In genomic region chr1:53145051-53145600, GRCh38 we compare ENCODE assay signal across 22 cellular contexts. TPM values are rescaled to one million over a fixed set of nuclear protein-coding genes. Genes with fewer than 3 reads are reported as not detected.
DNase-seq lines count a peak whose midpoint lies in the region; ATAC-seq, FAIRE-seq and TF ChIP-seq lines count a peak whose summit lies in the region.
"Had no signal": no experiment of that assay in that cellular context is flagged by ENCODE, and none has a peak within 500 bp of the region (broad histone marks: within the 10 kb centered on the region; RNA-seq: fewer than 3 reads in every experiment).

No MANE protein-coding gene starts in this region.

- H3K79me2 ChIP-seq in ACC112 (ENCODE audit: control insufficient read depth, insufficient read depth, low read length, unreplicated experiment) (no peaks in the 10 kb centered on the region), hepatocyte (no peaks in the 10 kb centered on the region)

- no peaks in the 10 kb centered on the region for H3K27me3 Mint-ChIP-seq in activated T-cell treated with anti-CD3 and anti-CD28 coated beads, Interleukin-2, amount 50 U/mL, for 72 hours (ENCODE audit: low read depth)

- FAIRE-seq in D721Med (lab: Jason Lieb, UNC) = no peak
- FAIRE-seq: K562 had no signal

- no peaks in the 10 kb centered on the region for H3K9me3 ChIP-seq in SJSA1 (replicated peaks)
- H3K9me3 ChIP-seq in hepatocyte (ENCODE audit: low read depth) = no peaks in the 10 kb centered on the region
- H3K9me3 ChIP-seq: breast epithelium had no signal

- WGBS in hepatocyte (ENCODE audit: low lambda C conversion rate, missing lambda C conversion rate) = 86% methylated on average over 11 of the region's 11 CpGs

- H4K20me1 ChIP-seq in hepatocyte (ENCODE audit: insufficient read depth, poor library complexity, severe bottlenecking) = no peaks in the 10 kb centered on the region

- H3K36me3 ChIP-seq in ACC112 (ENCODE audit: insufficient read depth, low read length) = no peaks in the 10 kb centered on the region
- no peaks in the 10 kb centered on the region for H3K36me3 ChIP-seq in SJSA1
- no peaks in the 10 kb centered on the region for H3K36me3 ChIP-seq in hepatocyte (replicated peaks; ENCODE audit: insufficient read depth, low read depth)
- no peaks in the 10 kb centered on the region for H3K36me3 ChIP-seq in rectal smooth muscle tissue (ENCODE audit: control insufficient read depth, insufficient read depth, low read length)
- H3K36me3 ChIP-seq: breast epithelium had no signal

- no peak overlapping the region for H3K9ac ChIP-seq in rectal smooth muscle tissue (ENCODE audit: low read length)

- DNase-seq in SJSA1 (ENCODE audit: low read depth in 1 of 2, low spot score in 2 of 2) (no peak), hepatocyte (ENCODE audit: low spot score) (no peak), D721Med (ENCODE audit: insufficient read length, low spot score) (no peak)
- no peak for DNase-seq in activated T-cell treated with anti-CD3 and anti-CD28 coated beads, Interleukin-2, amount 50 U/mL, for 72 hours
- no peak for DNase-seq in stimulated activated naive CD8-positive, alpha-beta T cell treated with anti-CD3 and anti-CD28 coated beads, Interleukin-15, Interleukin-2, amounts not matched to agents 100 U/mL and 50 U/mL, for 24 hours
- DNase-seq: activated CD8-positive, alpha-beta T cell treated with anti-CD3 and anti-CD28 coated beads, Interleukin-2, amount 10 ng/mL, durations not matched to agents 7 days and 5 days; activated naive CD8-positive, alpha-beta T cell treated with anti-CD3 and anti-CD28 coated beads, Interleukin-2, amount 10 ng/mL, durations not matched to agents 7 days and 5 days; NCI-H2029; NCI-H510A treated with DMSO at 0.1 percent for 48 hours; nephron progenitor cell; SIG-M5; stimulated activated CD4-positive, alpha-beta T cell treated with anti-CD3 and anti-CD28 coated beads, Interleukin-15, amount 100 ng/mL, for 24 hours; stimulated activated naive B cell treated with anti-CD40 and anti-IgM and Interleukin-4, amounts not matched to agents 10 μg/mL and 1 μg/mL and 100 μg/mL, for 72 hours had no signal

- peak overlapping the region; percentile 92 for H3K27ac ChIP-seq in ACC112 (ENCODE audit: low read depth, low read length)
- H3K27ac ChIP-seq in SJSA1 = peak overlapping the region; percentile 99
- peak overlapping the region; percentile 95 for H3K27ac ChIP-seq in hepatocyte
- H3K27ac ChIP-seq in rectal smooth muscle tissue (ENCODE audit: low read depth, low read length) = peak overlapping the region; percentile 97

- H3K27ac Mint-ChIP-seq in activated T-cell treated with anti-CD3 and anti-CD28 coated beads, Interleukin-2, amount 50 U/mL, for 72 hours = no peak overlapping the region
- H3K27ac Mint-ChIP-seq: activated CD8-positive, alpha-beta T cell treated with anti-CD3 and anti-CD28 coated beads, Interleukin-2, amount 10 ng/mL, durations not matched to agents 7 days and 5 days; activated naive CD8-positive, alpha-beta T cell treated with anti-CD3 and anti-CD28 coated beads, Interleukin-2, amount 10 ng/mL, durations not matched to agents 7 days and 5 days; stimulated activated naive B cell treated with anti-CD40 and anti-IgM and Interleukin-4, amounts not matched to agents 10 μg/mL and 1 μg/mL and 100 μg/mL, for 72 hours had no signal

- no peaks in the 10 kb centered on the region for H3K27me3 ChIP-seq in ACC112 (ENCODE audit: insufficient read depth, low read length)
- no peaks in the 10 kb centered on the region for H3K27me3 ChIP-seq in SJSA1 (replicated peaks)
- H3K27me3 ChIP-seq in hepatocyte = no peaks in the 10 kb centered on the region
- H3K27me3 ChIP-seq in rectal smooth muscle tissue (ENCODE audit: control insufficient read depth, insufficient read depth, low read length) = no peaks in the 10 kb centered on the region
- H3K27me3 ChIP-seq: breast epithelium had no signal

- peak overlapping the region; percentile 58 for H3K4me2 ChIP-seq in hepatocyte

- H3K36me3 Mint-ChIP-seq in activated T-cell treated with anti-CD3 and anti-CD28 coated beads, Interleukin-2, amount 50 U/mL, for 72 hours (ENCODE audit: insufficient read depth in 2 of 2) = no peaks in the 10 kb centered on the region
- H3K36me3 Mint-ChIP-seq: activated naive CD8-positive, alpha-beta T cell treated with anti-CD3 and anti-CD28 coated beads, Interleukin-2, amount 10 ng/mL, durations not matched to agents 7 days and 5 days; stimulated activated naive B cell treated with anti-CD40 and anti-IgM and Interleukin-4, amounts not matched to agents 10 μg/mL and 1 μg/mL and 100 μg/mL, for 72 hours had no signal

- H3K9me2 ChIP-seq in hepatocyte (replicated peaks; ENCODE audit: insufficient read depth) = no peaks in the 10 kb centered on the region

- H2AFZ ChIP-seq in ACC112 (ENCODE audit: low read length, unreplicated experiment) (no peak overlapping the region), hepatocyte (no peak overlapping the region)

- H3K4me3 ChIP-seq in ACC112 (ENCODE audit: low read depth, low read length) (no peak overlapping the region), SJSA1 (no peak overlapping the region), hepatocyte (no peak overlapping the region), rectal smooth muscle tissue (ENCODE audit: low read length) (no peak overlapping the region)
- H3K4me3 ChIP-seq: breast epithelium, K562 had no signal

- TF ChIP-seq CTCF in hepatocyte (IDR thresholded peaks at IDR 0.05; ENCODE audit: poor library complexity) = no peak
- no peak for TF ChIP-seq CTCF in D721Med (IDR thresholded peaks at IDR 0.05; ENCODE audit: insufficient read depth, missing control alignments)

- H3K4me1 ChIP-seq in ACC112 (ENCODE audit: control insufficient read depth, insufficient read depth, low read length, unreplicated experiment) = peaks cover 35% of the 10 kb centered on the region
- peaks cover 55% of the 10 kb centered on the region for H3K4me1 ChIP-seq in SJSA1 (replicated peaks)
- peaks cover 21% of the 10 kb centered on the region for H3K4me1 ChIP-seq in hepatocyte (ENCODE audit: insufficient read depth)
- H3K4me1 ChIP-seq in rectal smooth muscle tissue (ENCODE audit: control insufficient read depth, insufficient read depth, low read length) = peaks cover 19% of the 10 kb centered on the region
- H3K4me1 ChIP-seq: breast epithelium had no signal

- H3K9me3 Mint-ChIP-seq in activated T-cell treated with anti-CD3 and anti-CD28 coated beads, Interleukin-2, amount 50 U/mL, for 72 hours = no peaks in the 10 kb centered on the region
- H3K9me3 Mint-ChIP-seq: activated naive CD8-positive, alpha-beta T cell treated with anti-CD3 and anti-CD28 coated beads, Interleukin-2, amount 10 ng/mL, durations not matched to agents 7 days and 5 days; nephron progenitor cell; stimulated activated naive B cell treated with anti-CD40 and anti-IgM and Interleukin-4, amounts not matched to agents 10 μg/mL and 1 μg/mL and 100 μg/mL, for 72 hours had no signal

- H3K4me3 Mint-ChIP-seq in activated T-cell treated with anti-CD3 and anti-CD28 coated beads, Interleukin-2, amount 50 U/mL, for 72 hours = no peak overlapping the region
- H3K4me3 Mint-ChIP-seq: activated CD8-positive, alpha-beta T cell treated with anti-CD3 and anti-CD28 coated beads, Interleukin-2, amount 10 ng/mL, durations not matched to agents 7 days and 5 days; activated naive CD8-positive, alpha-beta T cell treated with anti-CD3 and anti-CD28 coated beads, Interleukin-2, amount 10 ng/mL, durations not matched to agents 7 days and 5 days; nephron progenitor cell; stimulated activated naive B cell treated with anti-CD40 and anti-IgM and Interleukin-4, amounts not matched to agents 10 μg/mL and 1 μg/mL and 100 μg/mL, for 72 hours had no signal

- H3K4me1 Mint-ChIP-seq in activated T-cell treated with anti-CD3 and anti-CD28 coated beads, Interleukin-2, amount 50 U/mL, for 72 hours (ENCODE audit: low read depth) = no peaks in the 10 kb centered on the region
- H3K4me1 Mint-ChIP-seq: activated naive CD8-positive, alpha-beta T cell treated with anti-CD3 and anti-CD28 coated beads, Interleukin-2, amount 10 ng/mL, durations not matched to agents 7 days and 5 days; stimulated activated naive B cell treated with anti-CD40 and anti-IgM and Interleukin-4, amounts not matched to agents 10 μg/mL and 1 μg/mL and 100 μg/mL, for 72 hours had no signal

- no peak for ATAC-seq in activated T-cell treated with anti-CD3 and anti-CD28 coated beads, Interleukin-2, amount 50 U/mL, for 72 hours (replicated peaks in 1 of 2)
- no peak for ATAC-seq in GM21360 (IDR thresholded peaks at IDR 0.05; ENCODE audit: unreplicated experiment)
- no peak for ATAC-seq in stimulated activated naive CD8-positive, alpha-beta T cell treated with anti-CD3 and anti-CD28 coated beads, Interleukin-15, Interleukin-2, amounts not matched to agents 100 U/mL and 50 U/mL, for 24 hours
- ATAC-seq: activated CD8-positive, alpha-beta T cell treated with anti-CD3 and anti-CD28 coated beads, Interleukin-2, amount 10 ng/mL, durations not matched to agents 7 days and 5 days; stimulated activated naive B cell treated with anti-CD40 and anti-IgM and Interleukin-4, amounts not matched to agents 10 μg/mL and 1 μg/mL and 100 μg/mL, for 72 hours had no signal

RNA-seq across cellular contexts. Expression of gene SLC1A7, which starts 2.7 kb away (rescaled TPM):
- total RNA-seq in SJSA1 (2014; rRNA removed; shearing (Covaris generic)) = 4.5 and 12.1 TPM in 2 replicates
- total RNA-seq in hepatocyte = not detected in 2 replicates
- polyA plus RNA-seq in hepatocyte = 0.46 TPM in 1 of 2 replicates, not detected in the other
- total RNA-seq in activated T-cell treated with anti-CD3 and anti-CD28 coated beads, Interleukin-2, amount 50 U/mL, for 72 hours = not detected
- total RNA-seq: activated CD8-positive, alpha-beta T cell treated with anti-CD3 and anti-CD28 coated beads, Interleukin-2, amount 10 ng/mL, durations not matched to agents 7 days and 5 days; activated naive CD8-positive, alpha-beta T cell treated with anti-CD3 and anti-CD28 coated beads, Interleukin-2, amount 10 ng/mL, durations not matched to agents 7 days and 5 days; dermis microvascular lymphatic vessel endothelial cell; K562; lung microvascular endothelial cell; T-helper 2 cell treated with Interferon-gamma antibody and Interleukin-4, amounts not matched to agents 100 ng/mL and 5 ng/mL, for 36 hours; ureter had no signal

RNA-seq across cellular contexts. Expression of gene CPT2, which starts 51.5 kb away (rescaled TPM):
- total RNA-seq in SJSA1 (2014; rRNA removed; shearing (Covaris generic)) = 12.1 and 23.5 TPM in 2 replicates
- 25.0 and 29.3 TPM in 2 replicates for total RNA-seq in hepatocyte
- polyA plus RNA-seq in hepatocyte = 22.8 and 29.1 TPM in 2 replicates
- total RNA-seq in activated T-cell treated with anti-CD3 and anti-CD28 coated beads, Interleukin-2, amount 50 U/mL, for 72 hours = 10 to 100 TPM; 21.9 to 25.3 TPM
